16 cellular contexts compared by ENCODE assay signal in genomic region chr5:166166071-166166470, GRCh38.
"Had no signal": no experiment of that assay in that cellular context is flagged by ENCODE, and none has a peak within 500 bp of the region (broad histone marks: within the 10 kb centered on the region; RNA-seq: fewer than 3 reads in every experiment).

No MANE protein-coding gene starts in this region.

- H3K9me3 ChIP-seq: gastroesophageal sphincter, neutrophil, transverse colon, vagina had no signal

- H3K36me3 Mint-ChIP-seq: activated naive CD4-positive, alpha-beta T cell treated with anti-CD3 and anti-CD28 coated beads, Interleukin-2, amount 10 ng/mL, durations not matched to agents 7 days and 5 days; naive thymus-derived CD4-positive, alpha-beta T cell had no signal

- H3K27me3 Mint-ChIP-seq: activated naive CD4-positive, alpha-beta T cell treated with anti-CD3 and anti-CD28 coated beads, Interleukin-2, amount 10 ng/mL, durations not matched to agents 7 days and 5 days; naive thymus-derived CD4-positive, alpha-beta T cell had no signal

- ATAC-seq: activated CD4-positive, CD25-positive, alpha-beta regulatory T cell treated with anti-CD3 and anti-CD28 coated beads, Interleukin-2, amount 50 U/mL, for 24 hours; gastroesophageal sphincter; heart right ventricle; left lobe of liver; mucosa of descending colon; naive thymus-derived CD4-positive, alpha-beta T cell had no signal

- H3K4me3 ChIP-seq: gastroesophageal sphincter, heart right ventricle, mucosa of descending colon, transverse colon, vagina had no signal

- H3K4me1 Mint-ChIP-seq: activated naive CD4-positive, alpha-beta T cell treated with anti-CD3 and anti-CD28 coated beads, Interleukin-2, amount 10 ng/mL, durations not matched to agents 7 days and 5 days; naive thymus-derived CD4-positive, alpha-beta T cell had no signal

- DNase-seq: activated CD4-positive, alpha-beta T cell treated with anti-CD3 and anti-CD28 coated beads, Interleukin-2, amount 50 U/mL, for 4 hours; activated naive CD4-positive, alpha-beta T cell treated with anti-CD3 and anti-CD28 coated beads, Interleukin-2, amount 10 ng/mL, durations not matched to agents 7 days and 5 days; activated T-cell treated with anti-CD3 and anti-CD28 coated beads for 4 hours; heart right ventricle; mucosa of descending colon; naive thymus-derived CD4-positive, alpha-beta T cell; stimulated activated CD4-positive, alpha-beta T cell treated with anti-CD3 and anti-CD28 coated beads, Interleukin-4, amount 100 ng/mL, for 24 hours; stimulated activated naive CD4-positive, alpha-beta T cell treated with Interleukin-2 at 50 U/mL for 16 hours; transverse colon had no signal

- H2AFZ ChIP-seq: parathyroid adenoma had no signal

- H3K36me3 ChIP-seq: gastroesophageal sphincter, heart right ventricle, neutrophil, transverse colon, vagina had no signal

- H3K27me3 ChIP-seq: gastroesophageal sphincter, heart right ventricle, neutrophil, transverse colon, vagina had no signal

- H3K9ac ChIP-seq: parathyroid adenoma had no signal

- H3K79me2 ChIP-seq: parathyroid adenoma had no signal

- H3K27ac Mint-ChIP-seq: activated naive CD4-positive, alpha-beta T cell treated with anti-CD3 and anti-CD28 coated beads, Interleukin-2, amount 10 ng/mL, durations not matched to agents 7 days and 5 days; activated T-helper 2 cell treated with anti-CD3 and anti-CD28 coated beads, Interferon-gamma antibody, Interleukin-2, Interleukin-4, amounts not matched to agents 10 μg/mL and 5 μg/mL and 100 μg/mL, durations not matched to agents 14 hours and 24 hours and 36 hours; naive thymus-derived CD4-positive, alpha-beta T cell had no signal

- H3K27ac ChIP-seq: gastroesophageal sphincter, heart right ventricle, neutrophil, parathyroid adenoma, transverse colon, vagina had no signal

- H3K4me3 Mint-ChIP-seq: activated naive CD4-positive, alpha-beta T cell treated with anti-CD3 and anti-CD28 coated beads, Interleukin-2, amount 10 ng/mL, durations not matched to agents 7 days and 5 days; naive thymus-derived CD4-positive, alpha-beta T cell had no signal

- H3K4me1 ChIP-seq: gastroesophageal sphincter, heart right ventricle, parathyroid adenoma, transverse colon, vagina had no signal
